1 cellular context compared by ENCODE assay signal in genomic region chr16:48561960-48562393, GRCh38.
TF ChIP-seq lines count a peak whose summit lies in the region.

No MANE protein-coding gene starts in this region.

TF ChIP-seq in HepG2, 621 proteins besides CTCF, POLR2A, EP300 and RAD21 (continued from another document and continues in another):
- TF ChIP-seq, protein P1, sequence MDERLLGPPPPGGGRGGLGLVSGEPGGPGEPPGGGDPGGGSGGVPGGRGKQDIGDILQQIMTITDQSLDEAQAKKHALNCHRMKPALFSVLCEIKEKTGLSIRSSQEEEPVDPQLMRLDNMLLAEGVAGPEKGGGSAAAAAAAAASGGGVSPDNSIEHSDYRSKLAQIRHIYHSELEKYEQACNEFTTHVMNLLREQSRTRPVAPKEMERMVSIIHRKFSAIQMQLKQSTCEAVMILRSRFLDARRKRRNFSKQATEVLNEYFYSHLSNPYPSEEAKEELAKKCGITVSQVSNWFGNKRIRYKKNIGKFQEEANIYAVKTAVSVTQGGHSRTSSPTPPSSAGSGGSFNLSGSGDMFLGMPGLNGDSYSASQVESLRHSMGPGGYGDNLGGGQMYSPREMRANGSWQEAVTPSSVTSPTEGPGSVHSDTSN (CRISPR knock-in tag; IDR thresholded peaks at IDR 0.05), result no peak; the same call in 1 of the 2 replicates
- TF ChIP-seq SYNCRIP (IDR thresholded peaks at IDR 0.05; ENCODE audit: insufficient read depth, low read depth, low read length) (no peak), KLF12 (CRISPR knock-in tag; IDR thresholded peaks at IDR 0.05; ENCODE audit: borderline replicate concordance) (no peak), RCOR2 (CRISPR knock-in tag; IDR thresholded peaks at IDR 0.05) (peak; percentile 85), MEIS1 (CRISPR knock-in tag; IDR thresholded peaks at IDR 0.05; ENCODE audit: borderline replicate concordance) (no peak), ELF4 (CRISPR knock-in tag; IDR thresholded peaks at IDR 0.05; ENCODE audit: borderline replicate concordance) (no peak), MTA3 (CRISPR knock-in tag; IDR thresholded peaks at IDR 0.05) (no peak), MEIS2 (CRISPR knock-in tag; IDR thresholded peaks at IDR 0.05) (no peak), ZNF205 (CRISPR knock-in tag; IDR thresholded peaks at IDR 0.05) (peak; percentile 47; the same call in 1 of the 2 replicates), ZNF883 (CRISPR knock-in tag; IDR thresholded peaks at IDR 0.05; ENCODE audit: not compliant biosample characterization) (no peak), RAD51 (IDR thresholded peaks at IDR 0.05; ENCODE audit: borderline replicate concordance) (no peak), BRF2 (CRISPR knock-in tag; IDR thresholded peaks at IDR 0.05) (no peak), XRCC5 (optimal IDR thresholded peaks at IDR 0.05; ENCODE audit: low read length) (no peak), ZEB1 (IDR thresholded peaks at IDR 0.05; ENCODE audit: insufficient replicate concordance, low read depth) (no peak), BCLAF1 (IDR thresholded peaks at IDR 0.05) (no peak), ARNTL (CRISPR knock-in tag; IDR thresholded peaks at IDR 0.05) (no peak), ZBTB26 (CRISPR knock-in tag; IDR thresholded peaks at IDR 0.05; ENCODE audit: borderline replicate concordance) (no peak), ZNF512 (CRISPR knock-in tag; IDR thresholded peaks at IDR 0.05) (no peak), AGO1 (IDR thresholded peaks at IDR 0.05; ENCODE audit: low read depth, low read length, poor library complexity, severe bottlenecking) (no peak), STAT5B (CRISPR knock-in tag; IDR thresholded peaks at IDR 0.05) (no peak), CREB1 (IDR thresholded peaks at IDR 0.05) (no peak), CREB1 (CRISPR knock-in tag; IDR thresholded peaks at IDR 0.05) (peak; percentile 29; the same call in 1 of the 2 replicates), ZNF598 (CRISPR knock-in tag; IDR thresholded peaks at IDR 0.05; ENCODE audit: borderline replicate concordance) (no peak), ATRX (CRISPR knock-in tag; IDR thresholded peaks at IDR 0.05; ENCODE audit: borderline replicate concordance) (no peak), FOXJ3 (CRISPR knock-in tag; IDR thresholded peaks at IDR 0.05; ENCODE audit: borderline replicate concordance) (no peak), MAF1 (CRISPR knock-in tag; IDR thresholded peaks at IDR 0.05; ENCODE audit: borderline replicate concordance) (no peak), DRAP1 (CRISPR knock-in tag; IDR thresholded peaks at IDR 0.05) (no peak), HHEX (CRISPR knock-in tag; IDR thresholded peaks at IDR 0.05) (peak; percentile 63; the same call in 1 of the 2 replicates), ZNF207 (IDR thresholded peaks at IDR 0.05; ENCODE audit: borderline replicate concordance) (no peak), GZF1 (CRISPR knock-in tag; IDR thresholded peaks at IDR 0.05) (no peak), KAT7 (CRISPR knock-in tag; IDR thresholded peaks at IDR 0.05; ENCODE audit: borderline replicate concordance) (no peak), LCORL (IDR thresholded peaks at IDR 0.05) (no peak), LCORL (CRISPR knock-in tag; IDR thresholded peaks at IDR 0.05) (peak; percentile 67), ZNF792 (CRISPR knock-in tag; IDR thresholded peaks at IDR 0.05) (peak; percentile 13; the same call in 1 of the 2 replicates), TAF15 (IDR thresholded peaks at IDR 0.05; ENCODE audit: low read depth, low read length, poor library complexity, severe bottlenecking) (no peak), ZNF629 (CRISPR knock-in tag; conservative IDR thresholded peaks at IDR 0.05) (0 out of 2 replicates have a peak, but pooled peaks have one; percentile 31), ZBTB1 (CRISPR knock-in tag; IDR thresholded peaks at IDR 0.05; ENCODE audit: borderline replicate concordance) (no peak), ZNF782 (CRISPR knock-in tag; IDR thresholded peaks at IDR 0.05; ENCODE audit: borderline replicate concordance) (no peak), GATAD1 (CRISPR knock-in tag; IDR thresholded peaks at IDR 0.05) (no peak), ZIK1 (CRISPR knock-in tag; IDR thresholded peaks at IDR 0.05; ENCODE audit: borderline replicate concordance, low read depth) (no peak), CERS6 (CRISPR knock-in tag; IDR thresholded peaks at IDR 0.05) (no peak), KMT2B (CRISPR knock-in tag; IDR thresholded peaks at IDR 0.05) (0 out of 2 replicates have a peak, but pooled peaks have one; percentile 28)
- TF ChIP-seq, protein P2, sequence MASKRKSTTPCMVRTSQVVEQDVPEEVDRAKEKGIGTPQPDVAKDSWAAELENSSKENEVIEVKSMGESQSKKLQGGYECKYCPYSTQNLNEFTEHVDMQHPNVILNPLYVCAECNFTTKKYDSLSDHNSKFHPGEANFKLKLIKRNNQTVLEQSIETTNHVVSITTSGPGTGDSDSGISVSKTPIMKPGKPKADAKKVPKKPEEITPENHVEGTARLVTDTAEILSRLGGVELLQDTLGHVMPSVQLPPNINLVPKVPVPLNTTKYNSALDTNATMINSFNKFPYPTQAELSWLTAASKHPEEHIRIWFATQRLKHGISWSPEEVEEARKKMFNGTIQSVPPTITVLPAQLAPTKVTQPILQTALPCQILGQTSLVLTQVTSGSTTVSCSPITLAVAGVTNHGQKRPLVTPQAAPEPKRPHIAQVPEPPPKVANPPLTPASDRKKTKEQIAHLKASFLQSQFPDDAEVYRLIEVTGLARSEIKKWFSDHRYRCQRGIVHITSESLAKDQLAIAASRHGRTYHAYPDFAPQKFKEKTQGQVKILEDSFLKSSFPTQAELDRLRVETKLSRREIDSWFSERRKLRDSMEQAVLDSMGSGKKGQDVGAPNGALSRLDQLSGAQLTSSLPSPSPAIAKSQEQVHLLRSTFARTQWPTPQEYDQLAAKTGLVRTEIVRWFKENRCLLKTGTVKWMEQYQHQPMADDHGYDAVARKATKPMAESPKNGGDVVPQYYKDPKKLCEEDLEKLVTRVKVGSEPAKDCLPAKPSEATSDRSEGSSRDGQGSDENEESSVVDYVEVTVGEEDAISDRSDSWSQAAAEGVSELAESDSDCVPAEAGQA (IDR thresholded peaks at IDR 0.05; ENCODE audit: low read depth), result peak; percentile 40; the same call in 1 of the 2 replicates
- TF ChIP-seq, protein P2 (CRISPR knock-in tag; IDR thresholded peaks at IDR 0.05; ENCODE audit: borderline replicate concordance), result no peak
- TF ChIP-seq, protein P3, sequence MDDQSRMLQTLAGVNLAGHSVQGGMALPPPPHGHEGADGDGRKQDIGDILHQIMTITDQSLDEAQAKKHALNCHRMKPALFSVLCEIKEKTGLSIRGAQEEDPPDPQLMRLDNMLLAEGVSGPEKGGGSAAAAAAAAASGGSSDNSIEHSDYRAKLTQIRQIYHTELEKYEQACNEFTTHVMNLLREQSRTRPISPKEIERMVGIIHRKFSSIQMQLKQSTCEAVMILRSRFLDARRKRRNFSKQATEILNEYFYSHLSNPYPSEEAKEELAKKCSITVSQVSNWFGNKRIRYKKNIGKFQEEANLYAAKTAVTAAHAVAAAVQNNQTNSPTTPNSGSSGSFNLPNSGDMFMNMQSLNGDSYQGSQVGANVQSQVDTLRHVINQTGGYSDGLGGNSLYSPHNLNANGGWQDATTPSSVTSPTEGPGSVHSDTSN (CRISPR knock-in tag; IDR thresholded peaks at IDR 0.05; ENCODE audit: borderline replicate concordance), result no peak
- TF ChIP-seq, protein P4, sequence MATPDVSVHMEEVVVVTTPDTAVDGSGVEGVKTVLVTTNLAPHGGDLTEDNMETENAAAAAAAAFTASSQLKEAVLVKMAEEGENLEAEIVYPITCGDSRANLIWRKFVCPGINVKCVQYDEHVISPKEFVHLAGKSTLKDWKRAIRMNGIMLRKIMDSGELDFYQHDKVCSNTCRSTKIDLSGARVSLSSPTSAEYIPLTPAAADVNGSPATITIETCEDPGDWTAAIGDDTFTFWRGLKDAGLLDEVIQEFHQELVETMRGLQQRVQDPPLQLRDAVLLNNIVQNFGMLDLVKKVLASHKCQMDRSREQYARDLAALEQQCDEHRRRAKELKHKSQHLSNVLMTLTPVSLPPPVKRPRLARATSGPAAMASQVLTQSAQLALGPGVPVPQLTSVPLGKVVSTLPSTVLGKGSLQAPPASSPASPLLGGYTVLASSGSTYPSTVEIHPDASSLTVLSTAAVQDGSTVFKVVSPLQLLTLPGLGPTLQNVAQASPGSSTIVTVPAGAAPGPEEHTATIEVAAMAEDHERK (CRISPR knock-in tag; IDR thresholded peaks at IDR 0.05; ENCODE audit: low read depth), result no peak
- TF ChIP-seq, protein P5, sequence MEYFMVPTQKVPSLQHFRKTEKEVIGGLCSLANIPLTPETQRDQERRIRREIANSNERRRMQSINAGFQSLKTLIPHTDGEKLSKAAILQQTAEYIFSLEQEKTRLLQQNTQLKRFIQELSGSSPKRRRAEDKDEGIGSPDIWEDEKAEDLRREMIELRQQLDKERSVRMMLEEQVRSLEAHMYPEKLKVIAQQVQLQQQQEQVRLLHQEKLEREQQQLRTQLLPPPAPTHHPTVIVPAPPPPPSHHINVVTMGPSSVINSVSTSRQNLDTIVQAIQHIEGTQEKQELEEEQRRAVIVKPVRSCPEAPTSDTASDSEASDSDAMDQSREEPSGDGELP (IDR thresholded peaks at IDR 0.05; ENCODE audit: borderline replicate concordance, low read depth), result peak; percentile 54; the same call in 1 of the 2 replicates
